10 cellular contexts compared by ENCODE assay signal in the genomic region with DNA sequence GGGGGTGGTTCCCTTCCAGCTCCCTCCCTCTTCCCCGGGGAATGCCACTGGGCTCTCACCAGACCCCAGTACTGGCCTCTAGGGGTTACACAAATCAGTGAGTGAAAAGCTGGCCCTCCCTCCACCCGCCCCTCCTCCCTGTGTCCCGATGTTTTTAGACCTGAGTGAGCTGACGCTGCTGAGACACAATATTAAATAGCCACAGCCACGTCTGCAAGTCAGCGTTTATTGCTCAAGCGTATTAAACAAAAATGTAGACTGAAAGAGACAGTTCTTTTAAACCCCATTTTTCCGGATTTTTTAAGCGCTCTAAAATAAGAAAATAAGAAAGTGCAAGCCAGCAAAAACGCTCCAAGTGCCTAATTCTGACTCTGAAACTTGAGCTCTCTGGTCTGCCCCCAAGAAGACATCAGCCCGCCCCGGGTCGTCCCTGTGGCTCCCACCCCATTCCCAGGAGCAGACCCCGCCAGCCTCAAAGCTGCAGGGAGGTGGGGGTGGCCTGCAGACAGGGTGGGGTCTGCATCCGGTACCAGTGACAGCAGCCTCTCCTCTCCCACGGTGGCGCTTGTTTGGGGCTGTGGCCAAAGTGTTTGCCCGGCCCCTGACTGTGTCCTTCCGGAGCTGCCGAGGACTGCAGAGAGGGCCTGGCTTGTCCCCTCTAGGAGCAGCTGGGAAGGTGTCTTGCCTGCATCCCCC. TPM values are rescaled to one million over a fixed set of nuclear protein-coding genes. Genes with fewer than 3 reads are reported as not detected.
DNase-seq lines count a peak whose midpoint lies in the region; ATAC-seq, FAIRE-seq and TF ChIP-seq lines count a peak whose summit lies in the region.
"Had no signal": no experiment of that assay in that cellular context is flagged by ENCODE, and none has a peak within 500 bp of the region (broad histone marks: within the 10 kb centered on the region; RNA-seq: fewer than 3 reads in every experiment).

No MANE protein-coding gene starts in this region.

- no peak overlapping the region for H3K9ac ChIP-seq in endothelial cell of umbilical vein (replicated peaks; ENCODE audit: extremely low read depth, insufficient read depth, low read length)

- H3K4me1 ChIP-seq in endothelial cell of umbilical vein (ENCODE audit: control insufficient read depth, extremely low read depth, insufficient read depth, low read length) (no peaks in the 10 kb centered on the region), pancreas (no peaks in the 10 kb centered on the region)
- no peaks in the 10 kb centered on the region for H3K4me1 ChIP-seq in effector memory CD4-positive, alpha-beta T cell (ENCODE audit: control insufficient read depth, insufficient read depth, low read length, poor library complexity, severe bottlenecking)

- H3K36me3 ChIP-seq in endothelial cell of umbilical vein (ENCODE audit: control insufficient read depth in 2 of 2, extremely low read depth in 1 of 2, insufficient read depth in 2 of 2, low read length in 2 of 2), result no peaks in the 10 kb centered on the region
- no peaks in the 10 kb centered on the region for H3K36me3 ChIP-seq in pancreas
- H3K36me3 ChIP-seq in effector memory CD4-positive, alpha-beta T cell (ENCODE audit: control insufficient read depth, insufficient read depth, low read length), result no peaks in the 10 kb centered on the region

- no peaks in the 10 kb centered on the region for H3K9me3 ChIP-seq in endothelial cell of umbilical vein (replicated peaks; ENCODE audit: control insufficient read depth, insufficient read depth, low read length)
- H3K9me3 ChIP-seq in pancreas, result no peaks in the 10 kb centered on the region
- no peaks in the 10 kb centered on the region for H3K9me3 ChIP-seq in effector memory CD4-positive, alpha-beta T cell (ENCODE audit: control insufficient read depth, low read length)

- H3K27ac Mint-ChIP-seq in nephron progenitor cell, result peak overlapping the region; percentile 90

- H3K9me1 ChIP-seq in endothelial cell of umbilical vein (replicated peaks; ENCODE audit: control insufficient read depth, extremely low read depth, insufficient read depth, low read length), result no peaks in the 10 kb centered on the region

- no peak for TF ChIP-seq POLR2A in endothelial cell of umbilical vein (IDR thresholded peaks at IDR 0.05; ENCODE audit: low read depth, low read length)

- H4K20me1 ChIP-seq in endothelial cell of umbilical vein (replicated peaks; ENCODE audit: control insufficient read depth, extremely low read depth, insufficient read depth, low read length), result no peaks in the 10 kb centered on the region

- H3K4me1 Mint-ChIP-seq in nephron progenitor cell, result peaks cover 55% of the 10 kb centered on the region

- no peak for FAIRE-seq in endothelial cell of umbilical vein (lab: Jason Lieb, UNC)
- FAIRE-seq in pancreas (lab: Jason Lieb, UNC), result no peak

- TF ChIP-seq CTCF in endothelial cell of umbilical vein (IDR thresholded peaks at IDR 0.05; ENCODE audit: extremely low read depth in 1 of 2, insufficient read depth in 1 of 2, low read depth in 1 of 2, low read length in 2 of 2), result peak in 1 of 2 donors; percentile 19
- peak; percentile 2 for TF ChIP-seq CTCF in nephron progenitor cell (IDR thresholded peaks at IDR 0.05)
- no peak for TF ChIP-seq CTCF in pancreas (IDR thresholded peaks at IDR 0.05)

- POLR2A ChIA-PET in endothelial cell of umbilical vein (lab: Charles Lee), result no interaction called here

- intact Hi-C loops in endothelial cell of umbilical vein (cut with micrococcal nuclease) (no loop called here), pancreas (cut with DNase I) (no loop called here)

- peaks cover 13% of the 10 kb centered on the region for H3K27me3 Mint-ChIP-seq in nephron progenitor cell (ENCODE audit: low read depth, poor library complexity)

- no peak overlapping the region for H3K4me2 ChIP-seq in endothelial cell of umbilical vein (ENCODE audit: insufficient read depth, low read length)

- CTCF ChIA-PET in endothelial cell of umbilical vein (lab: Charles Lee), result interaction anchor here (0.9 to 2.5 kb wide), 7 partner anchors 9 to 129 kb away, joined by 3 to 9 read pairs (median 4); a partner anchor contains a TSS

- H3K27ac ChIP-seq in endothelial cell of umbilical vein (ENCODE audit: insufficient read depth, low read depth, low read length), result no peak overlapping the region
- no peak overlapping the region for H3K27ac ChIP-seq in pancreas
- H3K27ac ChIP-seq in effector memory CD4-positive, alpha-beta T cell (ENCODE audit: insufficient read depth, low read length, poor library complexity, severe bottlenecking), result no peak overlapping the region
- no peak overlapping the region for H3K27ac ChIP-seq in caudate nucleus (ENCODE audit: low read depth, low read length)

- DNase-seq in ELF-1 (ENCODE audit: low read depth, low spot score) (peak; percentile 55), NCI-H69 (lab: John Stamatoyannopoulos, UW) (peak; percentile 66), endothelial cell of umbilical vein (ENCODE audit: low read depth, low spot score) (peak; percentile 22), nephron progenitor cell (peak; percentile 74), NCI-H524 treated with DMSO at 0.1 percent for 48 hours (lab: John Stamatoyannopoulos, UW) (no peak), pancreas (no peak), caudate nucleus (lab: John Stamatoyannopoulos, UW) (no peak)
- no peak for DNase-seq in effector memory CD4-positive, alpha-beta T cell
- DNase-seq: activated CD4-positive, CD25-positive, alpha-beta regulatory T cell treated with anti-CD3 and anti-CD28 coated beads, Interleukin-2, amount 50 U/mL, for 72 hours; NCI-H1105 treated with DMSO at 0.1 percent for 48 hours had no signal

- peak overlapping the region; percentile 76 for H3K4me3 Mint-ChIP-seq in nephron progenitor cell

- H3K27me3 ChIP-seq in endothelial cell of umbilical vein (ENCODE audit: control insufficient read depth in 2 of 2, insufficient read depth in 2 of 2, low read length in 2 of 2) (peaks cover 10 to 19% of the 10 kb centered on the region in 2 experiments), pancreas (peaks cover 0 to 7% (median 0%) of the 10 kb centered on the region in 4 donors)
- peaks cover 13% of the 10 kb centered on the region for H3K27me3 ChIP-seq in effector memory CD4-positive, alpha-beta T cell (replicated peaks; ENCODE audit: control insufficient read depth, insufficient read depth, low read length, poor library complexity, severe bottlenecking)

- no TSS peak for BruUV-seq in endothelial cell of umbilical vein (replicated peaks; lab: Mats Ljungman, UMichigan)

- WGBS in pancreas, 2 donors, result 56 to 69% methylated on average over 20 of the region's 20 CpGs

- H3K36me3 Mint-ChIP-seq in nephron progenitor cell (ENCODE audit: low read depth), result no peaks in the 10 kb centered on the region

- ATAC-seq in pancreas, result no peak

- H3K9me3 Mint-ChIP-seq in nephron progenitor cell, result peaks cover under 1% of the 10 kb centered on the region

- H3K79me2 ChIP-seq in endothelial cell of umbilical vein (ENCODE audit: control insufficient read depth, insufficient read depth, low read length), result no peaks in the 10 kb centered on the region

- H3K4me3 ChIP-seq in endothelial cell of umbilical vein (replicated peaks in 1 of 3; ENCODE audit: insufficient read depth in 1 of 3, low read depth in 1 of 3, low read length in 3 of 3) (no peak overlapping the region), pancreas (no peak overlapping the region)
- no peak overlapping the region for H3K4me3 ChIP-seq in effector memory CD4-positive, alpha-beta T cell (ENCODE audit: insufficient read depth, low read depth, low read length, poor library complexity, severe bottlenecking)

- no peak overlapping the region for H2AFZ ChIP-seq in endothelial cell of umbilical vein (ENCODE audit: low read depth, low read length)

- dilution Hi-C loops in endothelial cell of umbilical vein (cut with MboI; ENCODE audit: extremely low pct_ligation_motif_present, low sequenced_read_pairs), result no loop called here

RNA-seq across cellular contexts. Expression of a gene that starts 1.2 kb away (rescaled TPM):
- not detected in 2 replicates for total RNA-seq in endothelial cell of umbilical vein
- not detected in 2 replicates for polyA plus RNA-seq in endothelial cell of umbilical vein
- not detected in 2 replicates for polyA plus RNA-seq in endothelial cell of umbilical vein (2011; cell fraction: cytosol; rRNA removed)
- polyA plus RNA-seq in endothelial cell of umbilical vein (2011; cell fraction: nucleus; rRNA removed), result not detected in 2 replicates
- not detected in 2 replicates for polyA plus RNA-seq in endothelial cell of umbilical vein (2012)
- polyA minus RNA-seq in endothelial cell of umbilical vein, result not detected in 2 replicates
- not detected for polyA minus RNA-seq in endothelial cell of umbilical vein (2011; cell fraction: cytosol; rRNA and poly(A)+ RNA removed)
- not detected in 2 replicates for polyA minus RNA-seq in endothelial cell of umbilical vein (2011; cell fraction: nucleus; rRNA and poly(A)+ RNA removed)
- not detected for total RNA-seq in pancreas
- polyA plus RNA-seq in pancreas, result not detected

RNA-seq across cellular contexts. Expression of a gene that starts 25.9 kb away (rescaled TPM):
- total RNA-seq in endothelial cell of umbilical vein (not detected in 2 replicates), pancreas (under 1 TPM in 2 of 6 donors, not detected in 4; 0.04 to 0.05 TPM)
- polyA plus RNA-seq in endothelial cell of umbilical vein (not detected in 2 replicates), pancreas (under 1 TPM; 0.04 to 0.16 TPM)
- not detected in 2 replicates for polyA plus RNA-seq in endothelial cell of umbilical vein (2011; cell fraction: cytosol; rRNA removed)
- not detected in 2 replicates for polyA plus RNA-seq in endothelial cell of umbilical vein (2011; cell fraction: nucleus; rRNA removed)
- not detected in 2 replicates for polyA plus RNA-seq in endothelial cell of umbilical vein (2012)
- not detected in 2 replicates for polyA minus RNA-seq in endothelial cell of umbilical vein
- not detected for polyA minus RNA-seq in endothelial cell of umbilical vein (2011; cell fraction: cytosol; rRNA and poly(A)+ RNA removed)
- not detected in 2 replicates for polyA minus RNA-seq in endothelial cell of umbilical vein (2011; cell fraction: nucleus; rRNA and poly(A)+ RNA removed)

RNA-seq across cellular contexts. Expression of a gene that starts 30.5 kb away (rescaled TPM):
- total RNA-seq in endothelial cell of umbilical vein (35.4 and 37.6 TPM in 2 replicates), pancreas (1 to 10 TPM in 1 of 6 donors, under 1 TPM in 4, not detected in 1; 0.09 to 1.9 (median 0.26) TPM)
- polyA plus RNA-seq in endothelial cell of umbilical vein (27.6 and 32.0 TPM in 2 replicates), pancreas (under 1 TPM; 0.23 to 0.80 TPM)
- polyA plus RNA-seq in endothelial cell of umbilical vein (2011; cell fraction: cytosol; rRNA removed), result 10.3 and 14.5 TPM in 2 replicates
- 162 and 167 TPM in 2 replicates for polyA plus RNA-seq in endothelial cell of umbilical vein (2011; cell fraction: nucleus; rRNA removed)
- polyA plus RNA-seq in endothelial cell of umbilical vein (2012), result 18.8 and 20.2 TPM in 2 replicates
- polyA minus RNA-seq in endothelial cell of umbilical vein, result 33.0 and 37.0 TPM in 2 replicates
- not detected for polyA minus RNA-seq in endothelial cell of umbilical vein (2011; cell fraction: cytosol; rRNA and poly(A)+ RNA removed)
- 62.2 and 68.7 TPM in 2 replicates for polyA minus RNA-seq in endothelial cell of umbilical vein (2011; cell fraction: nucleus; rRNA and poly(A)+ RNA removed)

RNA-seq across cellular contexts. Expression of a gene that starts 46.8 kb away (rescaled TPM):
- total RNA-seq in endothelial cell of umbilical vein (0.12 and 0.15 TPM in 2 replicates), pancreas (not detected)
- polyA plus RNA-seq in endothelial cell of umbilical vein (0.06 TPM in 2 replicates), pancreas (not detected)
- polyA plus RNA-seq in endothelial cell of umbilical vein (2011; cell fraction: cytosol; rRNA removed), result not detected in 2 replicates
- 0.26 and 0.28 TPM in 2 replicates for polyA plus RNA-seq in endothelial cell of umbilical vein (2011; cell fraction: nucleus; rRNA removed)
- polyA plus RNA-seq in endothelial cell of umbilical vein (2012), result 0.04 TPM in 1 of 2 replicates, not detected in the other
- 0.06 TPM in 1 of 2 replicates, not detected in the other for polyA minus RNA-seq in endothelial cell of umbilical vein
- not detected for polyA minus RNA-seq in endothelial cell of umbilical vein (2011; cell fraction: cytosol; rRNA and poly(A)+ RNA removed)
- polyA minus RNA-seq in endothelial cell of umbilical vein (2011; cell fraction: nucleus; rRNA and poly(A)+ RNA removed), result 0.14 TPM in 1 of 2 replicates, not detected in the other

Comparison
In these comparisons a context has a peak if more than half of its experiments do, and no peak if none do; other contexts are left out.
1. DNase-seq: peak in ELF-1 (single experiment), NCI-H69 (single experiment), endothelial cell of umbilical vein (single experiment) and nephron progenitor cell (single experiment); none in NCI-H524 treated with DMSO at 0.1 percent for 48 hours (single experiment), pancreas (0 of 6), effector memory CD4-positive, alpha-beta T cell (0 of 3) and caudate nucleus (0 of 61).
2. RNA of a gene that starts 30.5 kb away (total RNA-seq): 35.4 to 37.6 TPM in endothelial cell of umbilical vein; 0.09 to 1.9 TPM in pancreas; every median in the first group is over 10 times any median in the second.